In genomic region chr5:155049569-155050383, GRCh38 we compare ENCODE assay signal across 13 cellular contexts. TPM values are rescaled to one million over a fixed set of nuclear protein-coding genes. Genes with fewer than 3 reads are reported as not detected.
DNase-seq lines count a peak whose midpoint lies in the region; ATAC-seq and TF ChIP-seq lines count a peak whose summit lies in the region.
"Had no signal": no experiment of that assay in that cellular context is flagged by ENCODE, and none has a peak within 500 bp of the region (broad histone marks: within the 10 kb centered on the region; RNA-seq: fewer than 3 reads in every experiment).

No MANE protein-coding gene starts in this region.

- H4K20me1 ChIP-seq in DND-41 (ENCODE audit: insufficient read depth, low read length), result no peaks in the 10 kb centered on the region

- DNase-seq in DND-41 (no peak), HFF-Myc (ENCODE audit: extremely low read depth, low read depth) (no peak), adipocyte (ENCODE audit: low read depth) (peak; percentile 5), left lobe of liver (ENCODE audit: low spot score) (no peak), adrenal gland (no peak), NCI-H2171 (lab: John Stamatoyannopoulos, UW) (no peak)
- DNase-seq: activated T-cell treated with anti-CD3 and anti-CD28 coated beads for 4 hours; stimulated activated CD4-positive, alpha-beta T cell treated with anti-CD3 and anti-CD28 coated beads, Interleukin-2, amount 100 ng/mL, for 24 hours; transverse colon had no signal

- H3K9ac ChIP-seq in DND-41 (ENCODE audit: low read depth, low read length) (no peak overlapping the region), adipocyte (ENCODE audit: low read length) (no peak overlapping the region)

- H3K9me3 ChIP-seq in DND-41 (ENCODE audit: insufficient read depth, low read length, severe bottlenecking), result no peaks in the 10 kb centered on the region
- no peaks in the 10 kb centered on the region for H3K9me3 ChIP-seq in adipocyte (ENCODE audit: control insufficient read depth, low read length)
- no peaks in the 10 kb centered on the region for H3K9me3 ChIP-seq in adrenal gland (replicated peaks in 1 of 3)
- H3K9me3 ChIP-seq: transverse colon had no signal

- H3K27ac ChIP-seq in DND-41 (ENCODE audit: low read length) (no peak overlapping the region), adrenal gland (no peak overlapping the region)
- H3K27ac ChIP-seq: transverse colon had no signal

- ATAC-seq in DND-41 (ENCODE audit: insufficient read depth, low read depth) (no peak), left lobe of liver (peak; percentile 22), GM19397 (IDR thresholded peaks at IDR 0.05; ENCODE audit: unreplicated experiment) (no peak), HG02981 (IDR thresholded peaks at IDR 0.05; ENCODE audit: unreplicated experiment) (no peak)

- TF ChIP-seq POLR2A in adrenal gland (IDR thresholded peaks at IDR 0.05), result no peak

- H3K4me2 ChIP-seq in DND-41 (ENCODE audit: insufficient read depth, low read length), result no peak overlapping the region

- H3K27me3 ChIP-seq in DND-41 (ENCODE audit: insufficient read depth, low read length, poor library complexity) (peaks cover 6% of the 10 kb centered on the region), adipocyte (replicated peaks; ENCODE audit: control insufficient read depth, insufficient read depth, low read length) (peaks cover 12% of the 10 kb centered on the region), adrenal gland (no peaks in the 10 kb centered on the region)
- H3K27me3 ChIP-seq: transverse colon had no signal

- H3K79me2 ChIP-seq in DND-41 (ENCODE audit: insufficient read depth, low read length), result no peaks in the 10 kb centered on the region

- WGBS in adrenal gland, 4 donors, result 15 to 37% (median 21%) methylated on average over 1 of the region's 1 CpG

- TF ChIP-seq CTCF in DND-41 (IDR thresholded peaks at IDR 0.05; ENCODE audit: borderline replicate concordance, extremely low read depth, low read length, poor library complexity, severe bottlenecking), result peak; percentile 59
- TF ChIP-seq CTCF in HFF-Myc (IDR thresholded peaks at IDR 0.05; ENCODE audit: low read depth, low read length, missing control alignments), result peak; percentile 42
- no peak for TF ChIP-seq CTCF in adrenal gland (IDR thresholded peaks at IDR 0.05)

- no peaks in the 10 kb centered on the region for H3K4me1 ChIP-seq in DND-41 (ENCODE audit: insufficient read depth, low read length)
- no peaks in the 10 kb centered on the region for H3K4me1 ChIP-seq in adipocyte (ENCODE audit: control insufficient read depth, insufficient read depth, low read length)
- H3K4me1 ChIP-seq in adrenal gland (replicated peaks in 1 of 2), result no peaks in the 10 kb centered on the region
- H3K4me1 ChIP-seq: transverse colon had no signal

- intact Hi-C loops in adrenal gland (cut with DNase I), result no loop called here

- H2AFZ ChIP-seq in DND-41 (ENCODE audit: low read depth, low read length), result no peak overlapping the region

- no peak overlapping the region for H3K4me3 ChIP-seq in DND-41 (ENCODE audit: low read depth in 1 of 2, low read length in 2 of 2)
- H3K4me3 ChIP-seq in HFF-Myc (replicated peaks; ENCODE audit: low read depth, low read length), result no peak overlapping the region
- H3K4me3 ChIP-seq in adipocyte (ENCODE audit: low read length), result no peak overlapping the region
- H3K4me3 ChIP-seq in adrenal gland, result no peak overlapping the region
- H3K4me3 ChIP-seq: transverse colon had no signal

- H3K36me3 ChIP-seq in DND-41 (ENCODE audit: insufficient read depth, low read length), result no peaks in the 10 kb centered on the region
- H3K36me3 ChIP-seq in adipocyte (ENCODE audit: control insufficient read depth, insufficient read depth, low read length, severe bottlenecking), result no peaks in the 10 kb centered on the region
- no peaks in the 10 kb centered on the region for H3K36me3 ChIP-seq in adrenal gland (replicated peaks in 1 of 2)
- H3K36me3 ChIP-seq: transverse colon had no signal

RNA-seq across cellular contexts. Expression of gene KIF4B, which starts 36.2 kb away (rescaled TPM):
- total RNA-seq in left lobe of liver (not detected), adrenal gland (under 1 TPM in 1 of 8 donors, not detected in 7; 0.09 TPM)
- not detected for polyA plus RNA-seq in adrenal gland
- total RNA-seq: mononuclear cell, transverse colon had no signal
- polyA plus RNA-seq: IgD-negative memory B cell had no signal

Comparison
In these comparisons a context has a peak if more than half of its experiments do, and no peak if none do; other contexts are left out.
1. CTCF ChIP-seq: peak in DND-41 (single experiment) and HFF-Myc (single experiment); none in adrenal gland (0 of 6).